ENCODE assay signal across 11 cellular contexts in genomic region chr10:110723224-110723891, GRCh38.
DNase-seq lines count a peak whose midpoint lies in the region; ATAC-seq lines count a peak whose summit lies in the region.
"Had no signal": no experiment of that assay in that cellular context is flagged by ENCODE, and none has a peak within 500 bp of the region (broad histone marks: within the 10 kb centered on the region; RNA-seq: fewer than 3 reads in every experiment).

No MANE protein-coding gene starts in this region.

- peak; percentile 51 for ATAC-seq in GM19452 (IDR thresholded peaks at IDR 0.05; ENCODE audit: unreplicated experiment)
- peak; percentile 40 for ATAC-seq in HG03565 (IDR thresholded peaks at IDR 0.05; ENCODE audit: unreplicated experiment)
- no peak for ATAC-seq in naive thymus-derived CD4-positive, alpha-beta T cell
- ATAC-seq: mucosa of descending colon had no signal

- CTCF ChIA-PET in naive thymus-derived CD4-positive, alpha-beta T cell (lab: Charles Lee) = no interaction called here

- H3K4me3 ChIP-seq in naive thymus-derived CD4-positive, alpha-beta T cell (ENCODE audit: low read length) = no peak overlapping the region
- no peak overlapping the region for H3K4me3 ChIP-seq in SJCRH30
- H3K4me3 ChIP-seq: mucosa of descending colon had no signal

- no peaks in the 10 kb centered on the region for H3K36me3 Mint-ChIP-seq in activated naive CD4-positive, alpha-beta T cell treated with anti-CD3 and anti-CD28 coated beads, Interleukin-2, amount 50 U/mL, for 24 hours
- H3K36me3 Mint-ChIP-seq in naive thymus-derived CD4-positive, alpha-beta T cell = no peaks in the 10 kb centered on the region

- H3K9me3 ChIP-seq in naive thymus-derived CD4-positive, alpha-beta T cell (ENCODE audit: control insufficient read depth in 2 of 3, low read length in 3 of 3) = no peaks in the 10 kb centered on the region
- H3K9me3 ChIP-seq in SJCRH30 (replicated peaks) = no peaks in the 10 kb centered on the region
- H3K9me3 ChIP-seq: mucosa of descending colon had no signal

- H3K27me3 Mint-ChIP-seq in activated naive CD4-positive, alpha-beta T cell treated with anti-CD3 and anti-CD28 coated beads, Interleukin-2, amount 50 U/mL, for 24 hours = no peaks in the 10 kb centered on the region
- H3K27me3 Mint-ChIP-seq in naive thymus-derived CD4-positive, alpha-beta T cell = peaks cover 0 to 2% (median 0%) of the 10 kb centered on the region in 5 donors

- no peak overlapping the region for H3K27ac ChIP-seq in naive thymus-derived CD4-positive, alpha-beta T cell (ENCODE audit: low read depth, low read length)
- no peak overlapping the region for H3K27ac ChIP-seq in SJCRH30

- no peaks in the 10 kb centered on the region for H3K36me3 ChIP-seq in naive thymus-derived CD4-positive, alpha-beta T cell (ENCODE audit: control insufficient read depth in 2 of 3, insufficient read depth in 3 of 3, low read length in 3 of 3)
- no peaks in the 10 kb centered on the region for H3K36me3 ChIP-seq in SJCRH30

- peak overlapping the region; percentile 31 for H3K27ac Mint-ChIP-seq in activated naive CD4-positive, alpha-beta T cell treated with anti-CD3 and anti-CD28 coated beads, Interleukin-2, amount 50 U/mL, for 24 hours
- peak overlapping the region in 8 of 9 donors; percentile 24 to 96 (median 84) for H3K27ac Mint-ChIP-seq in naive thymus-derived CD4-positive, alpha-beta T cell
- H3K27ac Mint-ChIP-seq: H9 had no signal

- peak overlapping the region; percentile 57 for H3K4me3 Mint-ChIP-seq in activated naive CD4-positive, alpha-beta T cell treated with anti-CD3 and anti-CD28 coated beads, Interleukin-2, amount 50 U/mL, for 24 hours
- H3K4me3 Mint-ChIP-seq in naive thymus-derived CD4-positive, alpha-beta T cell = peak overlapping the region in 9 of 10 donors; percentile 39 to 81 (median 77)
- H3K4me3 Mint-ChIP-seq: H9 had no signal

- DNase-seq in activated naive CD4-positive, alpha-beta T cell treated with anti-CD3 and anti-CD28 coated beads, Interleukin-2, amount 50 U/mL, for 16 hours = no peak
- no peak for DNase-seq in naive thymus-derived CD4-positive, alpha-beta T cell
- DNase-seq in SJCRH30 (no peak), COLO829 (ENCODE audit: low spot score) (no peak), DMS153 treated with DMSO at 0.1 percent for 48 hours (lab: John Stamatoyannopoulos, UW; ENCODE audit: unreplicated experiment) (no peak)
- DNase-seq: H9, head of caudate nucleus, mucosa of descending colon had no signal

- H3K9me3 Mint-ChIP-seq in activated naive CD4-positive, alpha-beta T cell treated with anti-CD3 and anti-CD28 coated beads, Interleukin-2, amount 50 U/mL, for 24 hours = no peaks in the 10 kb centered on the region
- H3K9me3 Mint-ChIP-seq in naive thymus-derived CD4-positive, alpha-beta T cell = no peaks in the 10 kb centered on the region
- H3K9me3 Mint-ChIP-seq: H9 had no signal

- H3K4me1 ChIP-seq in naive thymus-derived CD4-positive, alpha-beta T cell (ENCODE audit: control insufficient read depth in 2 of 2, insufficient read depth in 2 of 2, low read length in 2 of 2) = peaks cover 14 to 34% of the 10 kb centered on the region in 2 donors
- H3K4me1 ChIP-seq in SJCRH30 = peaks cover 34% of the 10 kb centered on the region

- peaks cover 46% of the 10 kb centered on the region for H3K4me1 Mint-ChIP-seq in activated naive CD4-positive, alpha-beta T cell treated with anti-CD3 and anti-CD28 coated beads, Interleukin-2, amount 50 U/mL, for 24 hours
- H3K4me1 Mint-ChIP-seq in naive thymus-derived CD4-positive, alpha-beta T cell = peaks cover 25 to 56% (median 44%) of the 10 kb centered on the region in 7 donors

- intact Hi-C loops in naive thymus-derived CD4-positive, alpha-beta T cell (cut with micrococcal nuclease) = no loop called here

- POLR2A ChIA-PET in naive thymus-derived CD4-positive, alpha-beta T cell (lab: Charles Lee) = interaction anchor here (1.0 kb wide), 1 partner anchor 20 kb away, joined by 3 read pairs; no protein-coding TSS in a partner anchor

- no peaks in the 10 kb centered on the region for H3K27me3 ChIP-seq in naive thymus-derived CD4-positive, alpha-beta T cell (ENCODE audit: control insufficient read depth in 2 of 2, insufficient read depth in 2 of 2, low read length in 2 of 2)
- no peaks in the 10 kb centered on the region for H3K27me3 ChIP-seq in SJCRH30
